Comparison of ENCODE assay signal across 17 cellular contexts in genomic region chr18:47881042-47881441, GRCh38.
"Had no signal": no experiment of that assay in that cellular context is flagged by ENCODE, and none has a peak within 500 bp of the region (broad histone marks: within the 10 kb centered on the region; RNA-seq: fewer than 3 reads in every experiment).

No MANE protein-coding gene starts in this region.

- H3K9me3 Mint-ChIP-seq: activated CD4-positive, alpha-beta memory T cell treated with anti-CD3 and anti-CD28 coated beads, Interleukin-2, amount 10 ng/mL, durations not matched to agents 7 days and 5 days; type B pancreatic cell had no signal

- H3K4me1 ChIP-seq: prostate gland had no signal

- H3K27me3 Mint-ChIP-seq: activated CD4-positive, alpha-beta memory T cell treated with anti-CD3 and anti-CD28 coated beads, Interleukin-2, amount 10 ng/mL, durations not matched to agents 7 days and 5 days; activated T-cell treated with anti-CD3 and anti-CD28 coated beads, Interleukin-2, amount 50 U/mL, for 24 hours; naive thymus-derived CD8-positive, alpha-beta T cell; type B pancreatic cell had no signal

- ATAC-seq: gastroesophageal sphincter; left colon; naive thymus-derived CD8-positive, alpha-beta T cell; right cardiac atrium; stimulated activated naive CD8-positive, alpha-beta T cell treated with anti-CD3 and anti-CD28 coated beads, Interleukin-15, Interleukin-2, amounts not matched to agents 100 U/mL and 50 U/mL, for 24 hours had no signal

- DNase-seq: activated CD4-positive, alpha-beta memory T cell treated with anti-CD3 and anti-CD28 coated beads, Interleukin-2, amount 10 ng/mL, durations not matched to agents 7 days and 5 days; activated CD4-positive, alpha-beta T cell treated with anti-CD3 and anti-CD28 coated beads for 1 hour; activated gamma-delta T cell treated with Interleukin-2 at 50 U/mL for 16 hours; activated T-cell treated with anti-CD3 and anti-CD28 coated beads, Interleukin-2, amount 50 U/mL, for 24 hours; erythroblast; left colon; naive thymus-derived CD8-positive, alpha-beta T cell; occipital lobe; right cardiac atrium; small intestine; stimulated activated CD4-positive, alpha-beta T cell treated with anti-CD3 and anti-CD28 coated beads, Interleukin-4, amount 100 ng/mL, for 24 hours; stimulated activated naive CD8-positive, alpha-beta T cell treated with anti-CD3 and anti-CD28 coated beads, Interleukin-15, Interleukin-2, amounts not matched to agents 100 U/mL and 50 U/mL, for 24 hours had no signal

- H3K4me3 ChIP-seq: ascending aorta, gastroesophageal sphincter, prostate gland had no signal

- H3K9me3 ChIP-seq: ascending aorta, gastroesophageal sphincter, prostate gland had no signal

- H3K27ac ChIP-seq: ascending aorta, gastroesophageal sphincter, prostate gland had no signal

- H3K27ac Mint-ChIP-seq: activated CD4-positive, alpha-beta memory T cell treated with anti-CD3 and anti-CD28 coated beads, Interleukin-2, amount 10 ng/mL, durations not matched to agents 7 days and 5 days; activated T-cell treated with anti-CD3 and anti-CD28 coated beads, Interleukin-2, amount 50 U/mL, for 24 hours; type B pancreatic cell had no signal

- FAIRE-seq: islet of Langerhans, small intestine had no signal

- H3K36me3 ChIP-seq: prostate gland had no signal

- H3K27me3 ChIP-seq: ascending aorta, gastroesophageal sphincter had no signal

- H3K4me3 Mint-ChIP-seq: activated CD4-positive, alpha-beta memory T cell treated with anti-CD3 and anti-CD28 coated beads, Interleukin-2, amount 10 ng/mL, durations not matched to agents 7 days and 5 days; activated T-cell treated with anti-CD3 and anti-CD28 coated beads, Interleukin-2, amount 50 U/mL, for 24 hours; naive thymus-derived CD8-positive, alpha-beta T cell; type B pancreatic cell had no signal
